In genomic region chr7:92833766-92834605, GRCh38 we compare ENCODE assay signal across 8 cellular contexts. TPM values are rescaled to one million over a fixed set of nuclear protein-coding genes. Genes with fewer than 3 reads are reported as not detected.
A peak's percentile ranks its signal among the peaks of the same experiment; 100 is the strongest.
DNase-seq lines count a peak whose midpoint lies in the region; ATAC-seq and TF ChIP-seq lines count a peak whose summit lies in the region.

No MANE protein-coding gene starts in this region.

- no peaks in the 10 kb centered on the region for H3K9me3 Mint-ChIP-seq in neural crest cell

- peaks cover 28% of the 10 kb centered on the region for H3K27me3 Mint-ChIP-seq in neural crest cell (ENCODE audit: low read depth)

- DNase-seq in COLO668 (lab: John Stamatoyannopoulos, UW; ENCODE audit: unreplicated experiment) (peak; percentile 78), GM19238 (ENCODE audit: insufficient read length, low spot score) (peak; percentile 38), RKO (ENCODE audit: low spot score) (peak; percentile 90), fibroblast of villous mesenchyme (ENCODE audit: low read depth) (peak; percentile 81), neural crest cell (ENCODE audit: low read depth, low spot score) (peak; percentile 69)
- DNase-seq in activated effector memory CD4-positive, alpha-beta T cell treated with anti-CD3 and anti-CD28 coated beads, Interleukin-2, amount 50 U/mL, for 16 hours, result peak; percentile 93

- peak overlapping the region; percentile 72 for H3K27ac ChIP-seq in temporal lobe (ENCODE audit: low read depth, low read length)

- ATAC-seq in HG03439 (IDR thresholded peaks at IDR 0.05; ENCODE audit: unreplicated experiment), result peak; percentile 46

- peak overlapping the region; percentile 97 for H3K27ac Mint-ChIP-seq in neural crest cell (ENCODE audit: unreplicated experiment)

- H3K4me1 Mint-ChIP-seq in neural crest cell, result peaks cover 50% of the 10 kb centered on the region

- H3K36me3 Mint-ChIP-seq in neural crest cell (ENCODE audit: low read depth), result no peaks in the 10 kb centered on the region

- TF ChIP-seq CTCF in fibroblast of villous mesenchyme (IDR thresholded peaks at IDR 0.05; ENCODE audit: insufficient read depth, low read depth, low read length) (no peak), neural crest cell (conservative IDR thresholded peaks at IDR 0.05) (no peak)

- peak overlapping the region; percentile 97 for H3K4me3 Mint-ChIP-seq in neural crest cell

- peak overlapping the region; percentile 87 for H3K4me3 ChIP-seq in fibroblast of villous mesenchyme (ENCODE audit: low read depth, low read length)

RNA-seq across cellular contexts. Expression of gene CDK6, which starts 2.4 kb away (rescaled TPM):
- 30.7 and 42.2 TPM in 2 replicates for total RNA-seq in fibroblast of villous mesenchyme
- 40.0 and 42.9 TPM in 2 replicates for total RNA-seq in neural crest cell
- 9.6 TPM for total RNA-seq in temporal lobe

Comparison
In these comparisons a context has a peak if more than half of its experiments do, and no peak if none do; other contexts are left out.
1. Peak in every context shown above with its lines: DNase-seq, ATAC-seq, H3K4me3 ChIP-seq and H3K27ac ChIP-seq.
2. DNase-seq: peak in every context shown above with its lines; median percentile 93 in activated effector memory CD4-positive, alpha-beta T cell treated with anti-CD3 and anti-CD28 coated beads, Interleukin-2, amount 50 U/mL, for 16 hours; 90 in RKO; 81 in fibroblast of villous mesenchyme; 78 in COLO668; 69 in neural crest cell; 38 in GM19238.